ENCODE assay signal across 8 cellular contexts in the genomic region with DNA sequence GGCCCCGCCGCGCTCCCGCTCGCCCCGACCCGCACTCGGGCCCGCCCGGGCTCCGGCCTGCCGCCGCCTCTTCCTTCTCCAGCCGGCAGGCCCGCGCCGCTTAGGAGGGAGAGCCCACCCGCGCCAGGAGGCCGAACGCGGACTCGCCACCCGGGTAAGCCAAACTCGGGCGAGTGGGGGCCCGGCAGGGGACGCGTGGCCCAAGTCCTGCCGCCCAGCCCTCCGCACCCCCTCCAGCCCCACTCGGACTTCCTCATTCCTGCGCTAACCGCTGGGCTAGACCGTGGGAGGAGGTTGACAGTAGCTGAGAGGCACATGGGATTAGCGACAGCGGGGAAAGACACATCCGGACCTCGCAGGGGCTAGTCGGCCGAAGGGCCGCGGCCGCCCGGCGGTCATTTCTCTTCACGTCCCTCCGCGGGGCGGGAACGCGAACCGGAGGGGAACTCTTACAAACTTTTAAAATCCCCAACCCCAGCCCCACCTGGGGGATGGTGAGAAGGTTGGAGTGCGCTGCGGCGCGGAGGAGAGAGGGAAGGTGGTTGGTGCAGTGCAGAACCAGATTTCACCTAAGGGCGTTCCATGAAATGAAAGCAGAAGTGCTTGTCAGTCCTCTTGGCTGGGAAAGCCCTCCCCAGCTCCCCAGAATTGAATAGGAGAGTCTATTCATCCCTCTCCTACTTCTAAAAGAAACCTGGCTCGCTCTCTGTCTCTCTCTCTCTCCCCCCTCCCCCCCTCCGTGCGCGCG. TPM values are rescaled to one million over a fixed set of nuclear protein-coding genes. Genes with fewer than 3 reads are reported as not detected.
DNase-seq lines count a peak whose midpoint lies in the region; ATAC-seq, FAIRE-seq and TF ChIP-seq lines count a peak whose summit lies in the region.

No MANE protein-coding gene starts in this region.

- ATAC-seq in GM21528 (IDR thresholded peaks at IDR 0.05; ENCODE audit: low FRiP score, unreplicated experiment) (peak; percentile 47), RWPE2 (ENCODE audit: low read depth) (peak; percentile 59), thoracic aorta (ENCODE audit: insufficient number of reproducible peaks, low FRiP score, low read depth) (peak; percentile 53)

- TF ChIP-seq CTCF in RWPE2 (IDR thresholded peaks at IDR 0.05; ENCODE audit: poor library complexity, severe bottlenecking) (no peak), neutrophil (IDR thresholded peaks at IDR 0.05) (no peak), thoracic aorta (IDR thresholded peaks at IDR 0.05) (no peak)

- no peaks in the 10 kb centered on the region for H3K36me3 ChIP-seq in RWPE2 (ENCODE audit: low read depth)
- H3K36me3 ChIP-seq in neutrophil, result no peaks in the 10 kb centered on the region
- H3K36me3 ChIP-seq in thoracic aorta, result no peaks in the 10 kb centered on the region

- H3K27me3 ChIP-seq in RWPE2 (ENCODE audit: insufficient read depth, poor library complexity, severe bottlenecking) (no peaks in the 10 kb centered on the region), neutrophil (no peaks in the 10 kb centered on the region), thoracic aorta (replicated peaks; ENCODE audit: insufficient read depth) (no peaks in the 10 kb centered on the region)

- H3K4me1 ChIP-seq in RWPE2 (ENCODE audit: insufficient read depth, poor library complexity, severe bottlenecking) (peaks cover 31% of the 10 kb centered on the region), neutrophil (ENCODE audit: control insufficient read depth in 1 of 2, insufficient read depth in 1 of 2, low read depth in 1 of 2, low read length in 1 of 2) (peaks cover 39 to 43% of the 10 kb centered on the region in 2 experiments), thoracic aorta (ENCODE audit: control insufficient read depth in 1 of 2, low read depth in 2 of 2) (peaks cover 38 to 44% of the 10 kb centered on the region in 2 donors)

- H3K27ac ChIP-seq in RWPE2 (ENCODE audit: poor library complexity, severe bottlenecking), result peak overlapping the region; percentile 78
- H3K27ac ChIP-seq in neutrophil, result peak overlapping the region; percentile 97
- peak overlapping the region; percentile 96 for H3K27ac ChIP-seq in thoracic aorta

- peak; percentile 58 for DNase-seq in DMS53 treated with DMSO at 0.1 percent for 48 hours (lab: John Stamatoyannopoulos, UW; ENCODE audit: unreplicated experiment)
- DNase-seq in HuH-7 (ENCODE audit: low spot score), result peak; percentile 54
- peak; percentile 64 for DNase-seq in RWPE2 (ENCODE audit: low spot score)
- DNase-seq in activated naive CD4-positive, alpha-beta T cell treated with Interleukin-2 at 50 U/mL for 16 hours, result peak; percentile 67
- DNase-seq in frontal cortex (ENCODE audit: low spot score in 2 of 2), result peak; percentile 43 to 52
- DNase-seq in thoracic aorta (ENCODE audit: low spot score), result peak; percentile 49

- FAIRE-seq in frontal cortex (lab: Jason Lieb, UNC), result no peak

- H3K4me3 ChIP-seq in RWPE2 (ENCODE audit: severe bottlenecking) (peak overlapping the region; percentile 93), neutrophil (ENCODE audit: low read depth in 1 of 2, low read length in 1 of 2) (peak overlapping the region; percentile 77 to 90), thoracic aorta (peak overlapping the region; percentile 89)

- H3K9me3 ChIP-seq in RWPE2 (ENCODE audit: severe bottlenecking), result no peaks in the 10 kb centered on the region
- H3K9me3 ChIP-seq in neutrophil, result no peaks in the 10 kb centered on the region
- H3K9me3 ChIP-seq in thoracic aorta, result no peaks in the 10 kb centered on the region

RNA-seq across cellular contexts. Expression of a gene that starts 0.7 kb away (rescaled TPM):
- total RNA-seq in frontal cortex, result 6.5 TPM
- 10 to 100 TPM; 19.1 to 42.2 TPM for total RNA-seq in thoracic aorta

Comparison
In these comparisons a context has a peak if more than half of its experiments do, and no peak if none do; other contexts are left out.
1. Peak in every context shown above with its lines: DNase-seq, ATAC-seq, H3K4me3 ChIP-seq and H3K27ac ChIP-seq.